Comparison of ENCODE assay signal across 11 cellular contexts in genomic region chr16:83137894-83138293, GRCh38.
DNase-seq lines count a peak whose midpoint lies in the region; ATAC-seq lines count a peak whose summit lies in the region.
"Had no signal": no experiment of that assay in that cellular context is flagged by ENCODE, and none has a peak within 500 bp of the region (broad histone marks: within the 10 kb centered on the region; RNA-seq: fewer than 3 reads in every experiment).

No MANE protein-coding gene starts in this region.

- H3K4me1 ChIP-seq in ACC112 (ENCODE audit: control insufficient read depth, insufficient read depth, low read length, unreplicated experiment) (no peaks in the 10 kb centered on the region), mesenchymal stem cell (ENCODE audit: control insufficient read depth, insufficient read depth, low read depth, low read length) (peaks cover 3% of the 10 kb centered on the region)

- no peak overlapping the region for H3K18ac ChIP-seq in mesenchymal stem cell (ENCODE audit: low read depth in 1 of 2, low read length in 2 of 2)

- H3K9me3 Mint-ChIP-seq in activated naive CD8-positive, alpha-beta T cell treated with anti-CD3 and anti-CD28 coated beads, Interleukin-2, amount 10 ng/mL, durations not matched to agents 7 days and 5 days = peaks cover 8% of the 10 kb centered on the region

- no peak overlapping the region for H2BK120ac ChIP-seq in mesenchymal stem cell (ENCODE audit: low read depth, low read length)

- H3K4me1 Mint-ChIP-seq in activated naive CD8-positive, alpha-beta T cell treated with anti-CD3 and anti-CD28 coated beads, Interleukin-2, amount 10 ng/mL, durations not matched to agents 7 days and 5 days = peaks cover 6% of the 10 kb centered on the region

- no peak overlapping the region for H3K4ac ChIP-seq in mesenchymal stem cell (ENCODE audit: low read depth in 1 of 2, low read length in 2 of 2)

- no peaks in the 10 kb centered on the region for H3K36me3 ChIP-seq in ACC112 (ENCODE audit: insufficient read depth, low read length)
- no peaks in the 10 kb centered on the region for H3K36me3 ChIP-seq in mesenchymal stem cell (ENCODE audit: control insufficient read depth in 1 of 2, insufficient read depth in 2 of 2, low read depth in 1 of 2, low read length in 2 of 2)

- no peak overlapping the region for H3K14ac ChIP-seq in mesenchymal stem cell (ENCODE audit: low read length in 2 of 2)

- no peak overlapping the region for H2AK5ac ChIP-seq in mesenchymal stem cell (ENCODE audit: low read length, severe bottlenecking)

- H3K9me3 ChIP-seq in mesenchymal stem cell (ENCODE audit: control insufficient read depth, low read length) = no peaks in the 10 kb centered on the region

- H2BK5ac ChIP-seq in mesenchymal stem cell (ENCODE audit: low read depth, low read length, poor library complexity, severe bottlenecking) = no peak overlapping the region

- H3K4me3 Mint-ChIP-seq in activated naive CD8-positive, alpha-beta T cell treated with anti-CD3 and anti-CD28 coated beads, Interleukin-2, amount 10 ng/mL, durations not matched to agents 7 days and 5 days = peak overlapping the region; percentile 88

- H2BK12ac ChIP-seq in mesenchymal stem cell (ENCODE audit: low read length in 2 of 2) = no peak overlapping the region

- no peak overlapping the region for H3K4me2 ChIP-seq in mesenchymal stem cell (ENCODE audit: low read length, poor library complexity, severe bottlenecking)

- peaks cover 2% of the 10 kb centered on the region for H3K36me3 Mint-ChIP-seq in activated naive CD8-positive, alpha-beta T cell treated with anti-CD3 and anti-CD28 coated beads, Interleukin-2, amount 10 ng/mL, durations not matched to agents 7 days and 5 days

- no peaks in the 10 kb centered on the region for H3K27me3 Mint-ChIP-seq in activated naive CD8-positive, alpha-beta T cell treated with anti-CD3 and anti-CD28 coated beads, Interleukin-2, amount 10 ng/mL, durations not matched to agents 7 days and 5 days

- ATAC-seq in activated naive CD8-positive, alpha-beta T cell treated with anti-CD3 and anti-CD28 coated beads, Interleukin-2, amount 10 ng/mL, durations not matched to agents 7 days and 5 days (ENCODE audit: low read depth) = no peak
- ATAC-seq in GM18519 (IDR thresholded peaks at IDR 0.05; ENCODE audit: low FRiP score, unreplicated experiment) (no peak), HG03025 (IDR thresholded peaks at IDR 0.05; ENCODE audit: low FRiP score, unreplicated experiment) (no peak)

- no peak overlapping the region for H4K91ac ChIP-seq in mesenchymal stem cell (ENCODE audit: low read length)

- no peaks in the 10 kb centered on the region for H3K79me2 ChIP-seq in ACC112 (ENCODE audit: control insufficient read depth, insufficient read depth, low read length, unreplicated experiment)

- no peak overlapping the region for H4K8ac ChIP-seq in mesenchymal stem cell (ENCODE audit: low read length)

- no peak overlapping the region for H3K23ac ChIP-seq in mesenchymal stem cell (ENCODE audit: low read length in 2 of 2)

- H2AFZ ChIP-seq in ACC112 (ENCODE audit: low read length, unreplicated experiment) (peak overlapping the region; percentile 11), mesenchymal stem cell (ENCODE audit: low read depth, low read length) (no peak overlapping the region)

- no peak overlapping the region for H2BK15ac ChIP-seq in mesenchymal stem cell (ENCODE audit: low read depth, poor library complexity, severe bottlenecking)

- POLR2A ChIA-PET in activated naive CD8-positive, alpha-beta T cell treated with anti-CD3 and anti-CD28 coated beads, Interleukin-2, amount 10 ng/mL, durations not matched to agents 7 days and 5 days (lab: Charles Lee) = no interaction called here

- H3K27ac Mint-ChIP-seq in activated naive CD8-positive, alpha-beta T cell treated with anti-CD3 and anti-CD28 coated beads, Interleukin-2, amount 10 ng/mL, durations not matched to agents 7 days and 5 days = peak overlapping the region; percentile 82

- H3K27ac ChIP-seq in ACC112 (ENCODE audit: low read depth, low read length) (no peak overlapping the region; the same call in 1 of the 2 replicates), mesenchymal stem cell (ENCODE audit: low read length, poor library complexity, severe bottlenecking) (no peak overlapping the region)
- H3K27ac ChIP-seq: HL-60 had no signal

- peak overlapping the region; percentile 70 for H3K9ac ChIP-seq in mesenchymal stem cell (ENCODE audit: low read length)

- no peaks in the 10 kb centered on the region for H3K27me3 ChIP-seq in ACC112 (ENCODE audit: insufficient read depth, low read length)
- no peaks in the 10 kb centered on the region for H3K27me3 ChIP-seq in mesenchymal stem cell (ENCODE audit: control insufficient read depth in 1 of 2, insufficient read depth in 1 of 2, low read length in 2 of 2)

- H3K79me1 ChIP-seq in mesenchymal stem cell (replicated peaks; ENCODE audit: low read length, poor library complexity, severe bottlenecking) = no peaks in the 10 kb centered on the region

- peak; percentile 12 for DNase-seq in EL
- DNase-seq in activated naive CD8-positive, alpha-beta T cell treated with anti-CD3 and anti-CD28 coated beads, Interleukin-2, amount 10 ng/mL, durations not matched to agents 7 days and 5 days = no peak
- no peak for DNase-seq in mesenchymal stem cell
- DNase-seq in NCI-H187 treated with DMSO at 0.1 percent for 48 hours (lab: John Stamatoyannopoulos, UW) = no peak
- DNase-seq in activated gamma-delta T cell treated with Interleukin-2 at 50 U/mL for 16 hours = no peak
- DNase-seq: NCI-H774 had no signal

- 96% methylated on average over 5 of the region's 5 CpGs for WGBS in mesenchymal stem cell

- H3K4me3 ChIP-seq in ACC112 (ENCODE audit: low read depth, low read length) = peak overlapping the region; percentile 63
- H3K4me3 ChIP-seq in mesenchymal stem cell (ENCODE audit: insufficient read depth in 1 of 2, low read depth in 1 of 2, low read length in 2 of 2) = peak overlapping the region in 1 of 2 experiments; percentile 67
- H3K4me3 ChIP-seq: lung had no signal
